In genomic region chr15:100439566-100439965, GRCh38 we compare ENCODE assay signal across 24 cellular contexts.
"Had no signal": no experiment of that assay in that cellular context is flagged by ENCODE, and none has a peak within 500 bp of the region (broad histone marks: within the 10 kb centered on the region; RNA-seq: fewer than 3 reads in every experiment).

No MANE protein-coding gene starts in this region.

- H3K36me3 ChIP-seq: esophagus muscularis mucosa, gastroesophageal sphincter, heart right ventricle, left ventricle myocardium inferior, lower lobe of right lung, prostate gland, right atrium auricular region, stomach, thoracic aorta, tibial nerve, upper lobe of right lung, uterus had no signal

- H3K27me3 ChIP-seq: dorsolateral prefrontal cortex, esophagus muscularis mucosa, foreskin keratinocyte, gastroesophageal sphincter, heart right ventricle, right atrium auricular region, stomach, tibial nerve, upper lobe of right lung, uterus had no signal

- H3K9me3 ChIP-seq: esophagus muscularis mucosa, gastroesophageal sphincter, heart right ventricle, left ventricle myocardium inferior, lower lobe of right lung, prostate gland, right atrium auricular region, stomach, thoracic aorta, tibial nerve, upper lobe of right lung, uterus had no signal

- H3K9me3 Mint-ChIP-seq: natural killer cell; neural crest cell; stimulated activated effector memory CD8-positive, alpha-beta T cell treated with anti-CD3 and anti-CD28 coated beads, Interleukin-12 subunit alpha, Interleukin-12 subunit beta, amount 100 ng/mL, for 72 hours had no signal

- H3K4me1 Mint-ChIP-seq: endodermal cell; natural killer cell; neural crest cell; stimulated activated effector memory CD8-positive, alpha-beta T cell treated with anti-CD3 and anti-CD28 coated beads, Interleukin-12 subunit alpha, Interleukin-12 subunit beta, amount 100 ng/mL, for 72 hours had no signal

- H3K4me3 ChIP-seq: dorsolateral prefrontal cortex, esophagus muscularis mucosa, gastroesophageal sphincter, heart right ventricle, left ventricle myocardium inferior, lower lobe of right lung, prostate gland, right atrium auricular region, stomach, thoracic aorta, tibial nerve, upper lobe of right lung, uterus had no signal

- H3K4me1 ChIP-seq: foreskin keratinocyte, lower lobe of right lung, prostate gland, right atrium auricular region, tibial nerve, upper lobe of right lung, uterus had no signal

- H3K36me3 Mint-ChIP-seq: natural killer cell; stimulated activated effector memory CD8-positive, alpha-beta T cell treated with anti-CD3 and anti-CD28 coated beads, Interleukin-12 subunit alpha, Interleukin-12 subunit beta, amount 100 ng/mL, for 72 hours had no signal

- H3K27ac ChIP-seq: dorsolateral prefrontal cortex, esophagus muscularis mucosa, foreskin keratinocyte, gastroesophageal sphincter, heart right ventricle, left ventricle myocardium inferior, lower lobe of right lung, prostate gland, right atrium auricular region, stomach, thoracic aorta, tibial nerve, upper lobe of right lung had no signal

- H3K4me3 Mint-ChIP-seq: endodermal cell; natural killer cell; neural crest cell; stimulated activated effector memory CD8-positive, alpha-beta T cell treated with anti-CD3 and anti-CD28 coated beads, Interleukin-12 subunit alpha, Interleukin-12 subunit beta, amount 100 ng/mL, for 72 hours had no signal

- DNase-seq: dorsolateral prefrontal cortex; effector CD8-positive, alpha-beta T cell; endodermal cell; foreskin keratinocyte; heart right ventricle; hippocampal formation; left colon; left ventricle myocardium inferior; lower lobe of right lung; natural killer cell; stimulated activated CD4-positive, alpha-beta T cell treated with anti-CD3 and anti-CD28 coated beads, Interleukin-2, amount 100 ng/mL, for 24 hours; stimulated activated CD4-positive, alpha-beta T cell treated with anti-CD3 and anti-CD28 coated beads, Interleukin-4, amount 100 ng/mL, for 24 hours; stimulated activated naive CD4-positive, alpha-beta T cell treated with Interleukin-2 at 50 U/mL for 16 hours; stomach; upper lobe of right lung; uterus had no signal

- H3K27ac Mint-ChIP-seq: endodermal cell; natural killer cell; stimulated activated effector memory CD8-positive, alpha-beta T cell treated with anti-CD3 and anti-CD28 coated beads, Interleukin-12 subunit alpha, Interleukin-12 subunit beta, amount 100 ng/mL, for 72 hours had no signal
